Comparison of ENCODE assay signal across 8 cellular contexts in genomic region chr7:26864309-26865093, GRCh38. TPM values are rescaled to one million over a fixed set of nuclear protein-coding genes. Genes with fewer than 3 reads are reported as not detected.
DNase-seq lines count a peak whose midpoint lies in the region; ATAC-seq and TF ChIP-seq lines count a peak whose summit lies in the region.

Gene SKAP2, minus strand, starts transcription at chr7:26864590. Its CDS starts 161 bp downstream, at chr7:26864429.

- peak within 1 kb of the TSS; percentile 78 for H3K27ac ChIP-seq in cingulate gyrus (ENCODE audit: low read depth, low read length)

- no peaks in the 10 kb centered on the region for H3K27me3 ChIP-seq in kidney epithelial cell (ENCODE audit: control insufficient read depth, insufficient read depth, low read length)

- peak within 1 kb of the TSS; percentile 86 for H3K4me3 ChIP-seq in kidney epithelial cell (ENCODE audit: low read depth, low read length)

- DNase-seq in AG08396 (ENCODE audit: low spot score) (peak; percentile 98), NCI-H446 treated with DMSO at 0.1 percent for 48 hours (lab: John Stamatoyannopoulos, UW) (peak; percentile 97), kidney epithelial cell (ENCODE audit: low read depth) (peak; percentile 95)
- DNase-seq in activated CD4-positive, alpha-beta T cell treated with anti-CD3 and anti-CD28 coated beads for 4 hours = peak; percentile 81 to 83
- DNase-seq in stimulated activated CD4-positive, alpha-beta T cell treated with anti-CD3 and anti-CD28 coated beads, Interleukin-15, amount 100 ng/mL, for 48 hours (ENCODE audit: low read depth in 2 of 2) = peak; percentile 76 to 85

- no peaks in the 10 kb centered on the region for H3K36me3 ChIP-seq in kidney epithelial cell (ENCODE audit: control insufficient read depth, insufficient read depth, low read length)

- TF ChIP-seq CTCF in kidney epithelial cell (IDR thresholded peaks at IDR 0.05; ENCODE audit: insufficient read depth, low read length, poor library complexity, severe bottlenecking) = no peak

- ATAC-seq in GM18909 (IDR thresholded peaks at IDR 0.05; ENCODE audit: poor library complexity, unreplicated experiment) (peak; percentile 96), HG03175 (IDR thresholded peaks at IDR 0.05; ENCODE audit: unreplicated experiment) (peak; percentile 90)

RNA-seq across cellular contexts. Expression of gene SKAP2, which starts in this region (rescaled TPM):
- 22.0 and 35.6 TPM in 2 replicates for total RNA-seq in kidney epithelial cell

Comparison
In these comparisons a context has a peak if more than half of its experiments do, and no peak if none do; other contexts are left out.
1. Peak in every context shown above with its lines: DNase-seq, ATAC-seq, H3K4me3 ChIP-seq and H3K27ac ChIP-seq.